1 cellular context compared by ENCODE assay signal in genomic region chr22:17562906-17563870, GRCh38.
A peak's percentile ranks its signal among the peaks of the same experiment; 100 is the strongest.
TF ChIP-seq lines count a peak whose summit lies in the region.

SLC25A18 (plus strand) TSS chr22:17563498; CDS start chr22:17579945, 16,447 bp downstream.

TF ChIP-seq in H1, 55 proteins besides CTCF, POLR2A, EP300 and RAD21 (continued from another document):
- TF ChIP-seq CHD2 (IDR thresholded peaks at IDR 0.05; ENCODE audit: low read length) = peak; percentile 15; the same call in 1 of the 2 replicates
- TF ChIP-seq ASH2L (IDR thresholded peaks at IDR 0.05; ENCODE audit: low read length) = peak; percentile 97
- 0 out of 2 replicates have a peak, but pooled peaks have one; percentile 48 for TF ChIP-seq YY1 (IDR thresholded peaks at IDR 0.05; ENCODE audit: low read depth, low read length)
- no peak for TF ChIP-seq SIRT6 (IDR thresholded peaks at IDR 0.05; ENCODE audit: low read length)
- 0 out of 4 replicates have a peak, but pooled peaks of 1 of the 2 experiments have one; percentile 34 for TF ChIP-seq HDAC2 (IDR thresholded peaks at IDR 0.05; ENCODE audit: borderline replicate concordance in 1 of 2, low read depth in 2 of 2, low read length in 2 of 2)
- TF ChIP-seq POLR2AphosphoS5 (IDR thresholded peaks at IDR 0.05; ENCODE audit: low read depth, low read length) = peak; percentile 72; the same call in 1 of the 2 replicates
- TF ChIP-seq TAF7 (optimal IDR thresholded peaks at IDR 0.05; ENCODE audit: borderline replicate concordance, low read depth, low read length) = peak; percentile 20
- 0 out of 2 replicates have a peak, but pooled peaks have one; percentile 26 for TF ChIP-seq KDM1A (IDR thresholded peaks at IDR 0.05; ENCODE audit: borderline replicate concordance, low read length)
- TF ChIP-seq SRF (IDR thresholded peaks at IDR 0.05; ENCODE audit: low read depth, low read length) = no peak
- peak; percentile 80 for TF ChIP-seq CEBPB (IDR thresholded peaks at IDR 0.05; ENCODE audit: low read depth, low read length)
- TF ChIP-seq RBBP5 (IDR thresholded peaks at IDR 0.05; ENCODE audit: borderline replicate concordance, low read depth, low read length) = peak; percentile 87
- TF ChIP-seq SIX5 (IDR thresholded peaks at IDR 0.05; ENCODE audit: low read depth, low read length) = no peak
- TF ChIP-seq TCF12 (IDR thresholded peaks at IDR 0.05; ENCODE audit: low read depth, low read length) = peak; percentile 5; the same call in 1 of the 2 replicates
- 0 out of 2 replicates have a peak, but pooled peaks have one; percentile 22 for TF ChIP-seq MAX (IDR thresholded peaks at IDR 0.05)
- TF ChIP-seq CREB1 (IDR thresholded peaks at IDR 0.05) = peak; percentile 18; the same call in 1 of the 2 replicates
- 0 out of 2 replicates have a peak, but pooled peaks have one; percentile 35 for TF ChIP-seq GTF2F1 (IDR thresholded peaks at IDR 0.05; ENCODE audit: borderline replicate concordance, low read depth, low read length)
